1 cellular context compared by ENCODE assay signal in genomic region chr17:83200231-83200699, GRCh38.
TF ChIP-seq lines count a peak whose summit lies in the region.

No MANE protein-coding gene starts in this region.

TF ChIP-seq in GM23338, 12 proteins besides CTCF, POLR2A, EP300 and RAD21 (continued from another document):
- TF ChIP-seq ZNF462 (CRISPR knock-in tag; IDR thresholded peaks at IDR 0.05): no peak
- TF ChIP-seq JUNB (IDR thresholded peaks at IDR 0.05; ENCODE audit: unreplicated experiment): no peak
- no peak for TF ChIP-seq NANOG (IDR thresholded peaks at IDR 0.05; ENCODE audit: borderline replicate concordance)
- TF ChIP-seq ZNF331 (CRISPR knock-in tag; IDR thresholded peaks at IDR 0.05; ENCODE audit: low read depth): no peak
- TF ChIP-seq, protein P1, sequence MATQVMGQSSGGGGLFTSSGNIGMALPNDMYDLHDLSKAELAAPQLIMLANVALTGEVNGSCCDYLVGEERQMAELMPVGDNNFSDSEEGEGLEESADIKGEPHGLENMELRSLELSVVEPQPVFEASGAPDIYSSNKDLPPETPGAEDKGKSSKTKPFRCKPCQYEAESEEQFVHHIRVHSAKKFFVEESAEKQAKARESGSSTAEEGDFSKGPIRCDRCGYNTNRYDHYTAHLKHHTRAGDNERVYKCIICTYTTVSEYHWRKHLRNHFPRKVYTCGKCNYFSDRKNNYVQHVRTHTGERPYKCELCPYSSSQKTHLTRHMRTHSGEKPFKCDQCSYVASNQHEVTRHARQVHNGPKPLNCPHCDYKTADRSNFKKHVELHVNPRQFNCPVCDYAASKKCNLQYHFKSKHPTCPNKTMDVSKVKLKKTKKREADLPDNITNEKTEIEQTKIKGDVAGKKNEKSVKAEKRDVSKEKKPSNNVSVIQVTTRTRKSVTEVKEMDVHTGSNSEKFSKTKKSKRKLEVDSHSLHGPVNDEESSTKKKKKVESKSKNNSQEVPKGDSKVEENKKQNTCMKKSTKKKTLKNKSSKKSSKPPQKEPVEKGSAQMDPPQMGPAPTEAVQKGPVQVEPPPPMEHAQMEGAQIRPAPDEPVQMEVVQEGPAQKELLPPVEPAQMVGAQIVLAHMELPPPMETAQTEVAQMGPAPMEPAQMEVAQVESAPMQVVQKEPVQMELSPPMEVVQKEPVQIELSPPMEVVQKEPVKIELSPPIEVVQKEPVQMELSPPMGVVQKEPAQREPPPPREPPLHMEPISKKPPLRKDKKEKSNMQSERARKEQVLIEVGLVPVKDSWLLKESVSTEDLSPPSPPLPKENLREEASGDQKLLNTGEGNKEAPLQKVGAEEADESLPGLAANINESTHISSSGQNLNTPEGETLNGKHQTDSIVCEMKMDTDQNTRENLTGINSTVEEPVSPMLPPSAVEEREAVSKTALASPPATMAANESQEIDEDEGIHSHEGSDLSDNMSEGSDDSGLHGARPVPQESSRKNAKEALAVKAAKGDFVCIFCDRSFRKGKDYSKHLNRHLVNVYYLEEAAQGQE (IDR thresholded peaks at IDR 0.05; ENCODE audit: unreplicated experiment): no peak
- TF ChIP-seq ZNF114 (CRISPR knock-in tag; IDR thresholded peaks at IDR 0.05): no peak
- no peak for TF ChIP-seq CREB1 (CRISPR knock-in tag; IDR thresholded peaks at IDR 0.05; ENCODE audit: low read depth)
